ENCODE assay signal across 19 cellular contexts in the genomic region with DNA sequence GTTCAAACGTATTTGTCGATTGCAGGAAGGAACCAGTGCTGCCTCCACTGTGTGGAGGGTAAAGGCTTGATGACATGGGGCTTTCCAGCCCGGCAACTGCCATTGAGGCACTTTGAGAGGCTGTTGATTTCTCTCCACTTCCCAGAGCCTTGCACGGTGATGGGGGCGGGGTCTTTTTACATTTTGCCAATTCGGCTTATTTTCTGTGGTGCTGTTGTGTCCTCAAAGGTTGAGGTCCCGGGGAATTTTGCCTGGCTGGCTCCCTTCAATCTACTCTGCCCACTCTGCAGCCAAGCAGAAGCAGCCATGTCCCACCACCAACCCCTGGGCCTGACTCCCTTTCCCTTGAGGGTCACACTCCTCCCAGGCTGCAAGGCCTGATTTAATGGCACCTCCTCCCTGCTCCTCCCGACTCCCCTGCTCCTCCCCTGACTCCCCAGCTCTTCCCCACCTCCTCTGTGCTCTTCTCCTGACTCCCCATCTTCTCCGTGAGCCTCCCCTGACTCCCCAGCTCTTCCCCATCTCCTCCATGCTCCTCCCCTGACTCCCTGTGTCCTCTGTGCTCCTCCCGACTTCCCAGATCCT.
"Had no signal": no experiment of that assay in that cellular context is flagged by ENCODE, and none has a peak within 500 bp of the region (broad histone marks: within the 10 kb centered on the region; RNA-seq: fewer than 3 reads in every experiment).

No MANE protein-coding gene starts in this region.

- DNase-seq: activated CD4-positive, alpha-beta memory T cell treated with anti-CD3 and anti-CD28 coated beads, Interleukin-2, amount 10 ng/mL, durations not matched to agents 7 days and 5 days; activated CD4-positive, alpha-beta T cell treated with anti-CD3 and anti-CD28 coated beads for 48 hours; activated CD4-positive, CD25-positive, alpha-beta regulatory T cell; activated gamma-delta T cell; activated T-cell treated with anti-CD3 and anti-CD28 coated beads, Interleukin-2, amount 50 U/mL, for 72 hours; body of pancreas; cortex of kidney; heart right ventricle; lower lobe of right lung; naive thymus-derived CD8-positive, alpha-beta T cell; stimulated activated CD4-positive, alpha-beta T cell treated with anti-CD3 and anti-CD28 coated beads, Interleukin-12 subunit alpha, Interleukin-12 subunit beta, amount 100 ng/mL, for 4 hours; uterus had no signal

- H3K9ac ChIP-seq: neural progenitor cell had no signal

- H3K4me2 ChIP-seq: neural progenitor cell had no signal

- H3K4me3 ChIP-seq: body of pancreas, cardiac muscle cell, heart right ventricle, lower lobe of right lung, neural progenitor cell, prostate gland, tibial nerve, uterus had no signal

- H3K27me3 ChIP-seq: body of pancreas, neural progenitor cell, uterus had no signal

- H3K4me3 Mint-ChIP-seq: activated CD4-positive, alpha-beta memory T cell treated with anti-CD3 and anti-CD28 coated beads, Interleukin-2, amount 10 ng/mL, durations not matched to agents 7 days and 5 days; activated naive CD4-positive, alpha-beta T cell treated with anti-CD3 and anti-CD28 coated beads, Interleukin-2, amount 50 U/mL, for 24 hours; activated T-cell treated with anti-CD3 and anti-CD28 coated beads, Interleukin-2, amount 50 U/mL, for 72 hours; naive thymus-derived CD8-positive, alpha-beta T cell; neural progenitor cell; stimulated activated naive CD8-positive, alpha-beta T cell treated with anti-CD3 and anti-CD28 coated beads, Interleukin-15, Interleukin-2, amounts not matched to agents 100 ng/mL and 50 ng/mL, for 24 hours; T-helper 1 cell treated with Interleukin-12 subunit alpha and Interleukin-12 subunit beta and Interleukin-4 antibody, amounts not matched to agents 30 μg/mL and 1 μg/mL, for 36 hours had no signal

- H3K27ac ChIP-seq: body of pancreas, cardiac muscle cell, heart right ventricle, lower lobe of right lung, neural progenitor cell, prostate gland, tibial nerve, uterus had no signal

- H3K9me3 Mint-ChIP-seq: activated CD4-positive, alpha-beta memory T cell treated with anti-CD3 and anti-CD28 coated beads, Interleukin-2, amount 10 ng/mL, durations not matched to agents 7 days and 5 days; activated naive CD4-positive, alpha-beta T cell treated with anti-CD3 and anti-CD28 coated beads, Interleukin-2, amount 50 U/mL, for 24 hours; activated T-cell treated with anti-CD3 and anti-CD28 coated beads, Interleukin-2, amount 50 U/mL, for 72 hours; neural progenitor cell; stimulated activated naive CD8-positive, alpha-beta T cell treated with anti-CD3 and anti-CD28 coated beads, Interleukin-15, Interleukin-2, amounts not matched to agents 100 ng/mL and 50 ng/mL, for 24 hours; T-helper 1 cell treated with Interleukin-12 subunit alpha and Interleukin-12 subunit beta and Interleukin-4 antibody, amounts not matched to agents 30 μg/mL and 1 μg/mL, for 36 hours had no signal

- H3K27ac Mint-ChIP-seq: activated CD4-positive, alpha-beta memory T cell treated with anti-CD3 and anti-CD28 coated beads, Interleukin-2, amount 10 ng/mL, durations not matched to agents 7 days and 5 days; activated naive CD4-positive, alpha-beta T cell treated with anti-CD3 and anti-CD28 coated beads, Interleukin-2, amount 50 U/mL, for 24 hours; activated T-cell treated with anti-CD3 and anti-CD28 coated beads, Interleukin-2, amount 50 U/mL, for 72 hours; naive thymus-derived CD8-positive, alpha-beta T cell; neural progenitor cell; stimulated activated naive CD8-positive, alpha-beta T cell treated with anti-CD3 and anti-CD28 coated beads, Interleukin-15, Interleukin-2, amounts not matched to agents 100 ng/mL and 50 ng/mL, for 24 hours; T-helper 1 cell treated with Interleukin-12 subunit alpha and Interleukin-12 subunit beta and Interleukin-4 antibody, amounts not matched to agents 30 μg/mL and 1 μg/mL, for 36 hours had no signal

- H3K4me1 Mint-ChIP-seq: activated CD4-positive, alpha-beta memory T cell treated with anti-CD3 and anti-CD28 coated beads, Interleukin-2, amount 10 ng/mL, durations not matched to agents 7 days and 5 days; activated naive CD4-positive, alpha-beta T cell treated with anti-CD3 and anti-CD28 coated beads, Interleukin-2, amount 50 U/mL, for 24 hours had no signal

- ATAC-seq: activated T-cell treated with anti-CD3 and anti-CD28 coated beads, Interleukin-2, amount 50 U/mL, for 72 hours; body of pancreas; heart right ventricle; naive thymus-derived CD8-positive, alpha-beta T cell had no signal

- H3K36me3 Mint-ChIP-seq: activated naive CD4-positive, alpha-beta T cell treated with anti-CD3 and anti-CD28 coated beads, Interleukin-2, amount 50 U/mL, for 24 hours; naive thymus-derived CD8-positive, alpha-beta T cell; neural progenitor cell had no signal

- H3K4me1 ChIP-seq: body of pancreas, heart right ventricle, lower lobe of right lung, prostate gland, tibial nerve, uterus had no signal

- H2AFZ ChIP-seq: neural progenitor cell had no signal

- H3K36me3 ChIP-seq: cardiac muscle cell, heart right ventricle, lower lobe of right lung, neural progenitor cell, prostate gland, tibial nerve, uterus had no signal

- H3K9me3 ChIP-seq: body of pancreas, heart right ventricle, lower lobe of right lung, prostate gland, tibial nerve, uterus had no signal
